28 cellular contexts compared by ENCODE assay signal in genomic region chr12:74379114-74379513, GRCh38.
"Had no signal": no experiment of that assay in that cellular context is flagged by ENCODE, and none has a peak within 500 bp of the region (broad histone marks: within the 10 kb centered on the region; RNA-seq: fewer than 3 reads in every experiment).

No MANE protein-coding gene starts in this region.

- ATAC-seq: naive thymus-derived CD8-positive, alpha-beta T cell; psoas muscle; right cardiac atrium; right lobe of liver; stimulated activated effector memory CD8-positive, alpha-beta T cell treated with anti-CD3 and anti-CD28 coated beads, Interleukin-12 subunit alpha, Interleukin-12 subunit beta, amount 100 ng/mL, for 72 hours; stimulated activated naive B cell treated with anti-CD40 and anti-IgM and Interleukin-4, amounts not matched to agents 10 μg/mL and 1 μg/mL and 100 μg/mL, for 72 hours had no signal

- H3K4me1 ChIP-seq: neural progenitor cell, parathyroid adenoma, psoas muscle, right lobe of liver, sigmoid colon, stomach, thyroid gland, tibial nerve, upper lobe of left lung, uterus had no signal

- H3K27ac Mint-ChIP-seq: naive thymus-derived CD8-positive, alpha-beta T cell; nephron; neural progenitor cell; progenitor cell of endocrine pancreas; stimulated activated effector memory CD8-positive, alpha-beta T cell treated with anti-CD3 and anti-CD28 coated beads, Interleukin-12 subunit alpha, Interleukin-12 subunit beta, amount 100 ng/mL, for 72 hours; stimulated activated naive B cell treated with anti-CD40 and anti-IgM and Interleukin-4, amounts not matched to agents 10 μg/mL and 1 μg/mL and 100 μg/mL, for 72 hours; stimulated activated naive CD8-positive, alpha-beta T cell treated with anti-CD3 and anti-CD28 coated beads, Interleukin-15, Interleukin-2, amounts not matched to agents 100 ng/mL and 50 ng/mL, for 24 hours had no signal

- FAIRE-seq: small intestine had no signal

- H3K36me3 Mint-ChIP-seq: naive thymus-derived CD8-positive, alpha-beta T cell; neural progenitor cell; stimulated activated effector memory CD8-positive, alpha-beta T cell treated with anti-CD3 and anti-CD28 coated beads, Interleukin-12 subunit alpha, Interleukin-12 subunit beta, amount 100 ng/mL, for 72 hours; stimulated activated naive B cell treated with anti-CD40 and anti-IgM and Interleukin-4, amounts not matched to agents 10 μg/mL and 1 μg/mL and 100 μg/mL, for 72 hours had no signal

- H3K27me3 ChIP-seq: neural progenitor cell, ovary, right lobe of liver, sigmoid colon, stomach, thyroid gland, tibial nerve, upper lobe of left lung, uterus had no signal

- H3K79me2 ChIP-seq: parathyroid adenoma had no signal

- H3K27ac ChIP-seq: neural progenitor cell, ovary, parathyroid adenoma, psoas muscle, right lobe of liver, sigmoid colon, stomach, thoracic aorta, thyroid gland, tibial nerve, upper lobe of left lung, uterus had no signal

- H2AFZ ChIP-seq: neural progenitor cell, parathyroid adenoma had no signal

- H3K4me3 Mint-ChIP-seq: naive thymus-derived CD8-positive, alpha-beta T cell; nephron; neural progenitor cell; stimulated activated effector memory CD8-positive, alpha-beta T cell treated with anti-CD3 and anti-CD28 coated beads, Interleukin-12 subunit alpha, Interleukin-12 subunit beta, amount 100 ng/mL, for 72 hours; stimulated activated naive B cell treated with anti-CD40 and anti-IgM and Interleukin-4, amounts not matched to agents 10 μg/mL and 1 μg/mL and 100 μg/mL, for 72 hours; stimulated activated naive CD8-positive, alpha-beta T cell treated with anti-CD3 and anti-CD28 coated beads, Interleukin-15, Interleukin-2, amounts not matched to agents 100 ng/mL and 50 ng/mL, for 24 hours had no signal

- H3K9me3 Mint-ChIP-seq: naive thymus-derived CD8-positive, alpha-beta T cell; nephron; neural progenitor cell; stimulated activated effector memory CD8-positive, alpha-beta T cell treated with anti-CD3 and anti-CD28 coated beads, Interleukin-12 subunit alpha, Interleukin-12 subunit beta, amount 100 ng/mL, for 72 hours; stimulated activated naive CD8-positive, alpha-beta T cell treated with anti-CD3 and anti-CD28 coated beads, Interleukin-15, Interleukin-2, amounts not matched to agents 100 ng/mL and 50 ng/mL, for 24 hours had no signal

- H3K9ac ChIP-seq: neural progenitor cell, parathyroid adenoma had no signal

- DNase-seq: naive thymus-derived CD8-positive, alpha-beta T cell; occipital lobe; ovary; posterior cingulate gyrus; psoas muscle; right cardiac atrium; right lobe of liver; sigmoid colon; small intestine; stimulated activated CD4-positive, alpha-beta T cell treated with anti-CD3 and anti-CD28 coated beads, Interleukin-15, amount 100 ng/mL, for 24 hours; stimulated activated CD4-positive, alpha-beta T cell treated with anti-CD3 and anti-CD28 coated beads, Interleukin-2, amount 100 ng/mL, for 24 hours; stimulated activated CD4-positive, alpha-beta T cell treated with anti-CD3 and anti-CD28 coated beads, Interleukin-2, amount 100 ng/mL, for 48 hours; stimulated activated CD4-positive, alpha-beta T cell treated with anti-CD3 and anti-CD28 coated beads, Interleukin-4, amount 100 ng/mL, for 24 hours; stimulated activated naive B cell treated with anti-CD40 and anti-IgM and Interleukin-4, amounts not matched to agents 10 μg/mL and 1 μg/mL and 100 μg/mL, for 72 hours; stimulated activated naive CD4-positive, alpha-beta T cell treated with Interleukin-2 at 50 U/mL for 16 hours; stomach; thyroid gland; trophoblast cell; upper lobe of left lung; uterus had no signal

- H3K4me2 ChIP-seq: neural progenitor cell had no signal

- H3K4me1 Mint-ChIP-seq: naive thymus-derived CD8-positive, alpha-beta T cell; neural progenitor cell; stimulated activated effector memory CD8-positive, alpha-beta T cell treated with anti-CD3 and anti-CD28 coated beads, Interleukin-12 subunit alpha, Interleukin-12 subunit beta, amount 100 ng/mL, for 72 hours; stimulated activated naive B cell treated with anti-CD40 and anti-IgM and Interleukin-4, amounts not matched to agents 10 μg/mL and 1 μg/mL and 100 μg/mL, for 72 hours had no signal

- H3K27me3 Mint-ChIP-seq: progenitor cell of endocrine pancreas; stimulated activated naive B cell treated with anti-CD40 and anti-IgM and Interleukin-4, amounts not matched to agents 10 μg/mL and 1 μg/mL and 100 μg/mL, for 72 hours; stimulated activated naive CD8-positive, alpha-beta T cell treated with anti-CD3 and anti-CD28 coated beads, Interleukin-15, Interleukin-2, amounts not matched to agents 100 ng/mL and 50 ng/mL, for 24 hours had no signal

- H3K4me3 ChIP-seq: neural progenitor cell, ovary, psoas muscle, right lobe of liver, sigmoid colon, stomach, thoracic aorta, thyroid gland, tibial nerve, upper lobe of left lung, uterus had no signal

- H3K36me3 ChIP-seq: neural progenitor cell, ovary, right lobe of liver, sigmoid colon, stomach, thoracic aorta, thyroid gland, tibial nerve, upper lobe of left lung, uterus had no signal

- H3K9me3 ChIP-seq: ovary, psoas muscle, right lobe of liver, stomach, thoracic aorta, thyroid gland, tibial nerve, upper lobe of left lung, uterus had no signal
